Comparison of ENCODE assay signal across 13 cellular contexts in genomic region chr15:101189708-101190107, GRCh38.
DNase-seq lines count a peak whose midpoint lies in the region; ATAC-seq and TF ChIP-seq lines count a peak whose summit lies in the region.
"Had no signal": no experiment of that assay in that cellular context is flagged by ENCODE, and none has a peak within 500 bp of the region (broad histone marks: within the 10 kb centered on the region; RNA-seq: fewer than 3 reads in every experiment).

No MANE protein-coding gene starts in this region.

- H3K4me3 Mint-ChIP-seq in activated CD8-positive, alpha-beta memory T cell treated with anti-CD3 and anti-CD28 coated beads, Interleukin-2, amount 10 ng/mL, durations not matched to agents 7 days and 5 days = no peak overlapping the region
- no peak overlapping the region for H3K4me3 Mint-ChIP-seq in Caco-2 (ENCODE audit: unreplicated experiment)
- H3K4me3 Mint-ChIP-seq: activated naive CD4-positive, alpha-beta T cell treated with anti-CD3 and anti-CD28 coated beads for 36 hours had no signal

- intact Hi-C loops in lower lobe of right lung (cut with DNase I) (no loop called here), Caco-2 (cut with micrococcal nuclease; ENCODE audit: unreplicated experiment) (no loop called here), OCI-LY7 (cut with micrococcal nuclease; ENCODE audit: unreplicated experiment) (no loop called here)

- WGBS in suprapubic skin = 92% methylated on average over 15 of the region's 15 CpGs

- BruUV-seq in Caco-2 (replicated peaks; lab: Mats Ljungman, UMichigan) = no TSS peak
- BruUV-seq in OCI-LY7 (replicated peaks; lab: Mats Ljungman, UMichigan) = no TSS peak

- no peak overlapping the region for H3K4me2 ChIP-seq in OCI-LY7 (ENCODE audit: low read length)
- H3K4me2 ChIP-seq: A549 had no signal

- no peak for TF ChIP-seq EP300 in suprapubic skin (IDR thresholded peaks at IDR 0.05)

- no peaks in the 10 kb centered on the region; the same call in 1 of the 2 replicates for H4K20me1 ChIP-seq in OCI-LY7 (ENCODE audit: insufficient read depth, low read length)

- no peaks in the 10 kb centered on the region for H3K9me2 ChIP-seq in OCI-LY7 (ENCODE audit: insufficient read depth, low read length)

- H3K79me2 ChIP-seq in OCI-LY7 (ENCODE audit: insufficient read depth, low read depth, low read length) = no peaks in the 10 kb centered on the region

- no peak overlapping the region for H2AFZ ChIP-seq in OCI-LY7 (ENCODE audit: low read length)

- H3K36me3 Mint-ChIP-seq in activated CD8-positive, alpha-beta memory T cell treated with anti-CD3 and anti-CD28 coated beads, Interleukin-2, amount 10 ng/mL, durations not matched to agents 7 days and 5 days = peaks cover 28% of the 10 kb centered on the region
- H3K36me3 Mint-ChIP-seq in Caco-2 (ENCODE audit: insufficient read depth, unreplicated experiment) = peaks cover 5% of the 10 kb centered on the region

- H3K4me1 Mint-ChIP-seq in activated CD8-positive, alpha-beta memory T cell treated with anti-CD3 and anti-CD28 coated beads, Interleukin-2, amount 10 ng/mL, durations not matched to agents 7 days and 5 days = peaks cover 86% of the 10 kb centered on the region
- H3K4me1 Mint-ChIP-seq in Caco-2 (ENCODE audit: low read depth, unreplicated experiment) = peaks cover 7% of the 10 kb centered on the region

- H3K27me3 ChIP-seq in brain microvascular endothelial cell (replicated peaks) (no peaks in the 10 kb centered on the region), lower lobe of right lung (ENCODE audit: low read depth) (no peaks in the 10 kb centered on the region), suprapubic skin (no peaks in the 10 kb centered on the region), Caco-2 (replicated peaks; ENCODE audit: control insufficient read depth, insufficient read depth, low read length) (no peaks in the 10 kb centered on the region)

- no peak for ATAC-seq in activated CD8-positive, alpha-beta memory T cell treated with anti-CD3 and anti-CD28 coated beads, Interleukin-2, amount 10 ng/mL, durations not matched to agents 7 days and 5 days
- ATAC-seq in lower lobe of right lung = no peak
- no peak for ATAC-seq in HG03565 (IDR thresholded peaks at IDR 0.05; ENCODE audit: unreplicated experiment)
- ATAC-seq: A549 had no signal

- peak overlapping the region; percentile 99 for H3K27ac ChIP-seq in brain microvascular endothelial cell
- H3K27ac ChIP-seq in lower lobe of right lung = peak overlapping the region; percentile 70
- peak overlapping the region; percentile 70 for H3K27ac ChIP-seq in suprapubic skin
- H3K27ac ChIP-seq in OCI-LY7 (ENCODE audit: low read depth, low read length, poor library complexity, severe bottlenecking) = no peak overlapping the region
- H3K27ac ChIP-seq: A549 had no signal

- peak; percentile 46 for DNase-seq in activated CD8-positive, alpha-beta memory T cell treated with anti-CD3 and anti-CD28 coated beads for 24 hours
- DNase-seq in activated CD8-positive, alpha-beta memory T cell treated with anti-CD3 and anti-CD28 coated beads, Interleukin-2, amount 10 ng/mL, durations not matched to agents 7 days and 5 days = no peak
- DNase-seq in brain microvascular endothelial cell (no peak), lower lobe of right lung (no peak), suprapubic skin (ENCODE audit: low spot score in 2 of 2) (peak in 1 of 2 donors; percentile 56), Caco-2 (no peak), OCI-LY7 (ENCODE audit: low spot score) (no peak)
- DNase-seq: activated CD4-positive, CD25-positive, alpha-beta regulatory T cell; activated naive CD4-positive, alpha-beta T cell treated with anti-CD3 and anti-CD28 coated beads for 36 hours; NCI-H2227 treated with DMSO at 0.1 percent for 48 hours; stimulated activated CD4-positive, alpha-beta T cell treated with anti-CD3 and anti-CD28 coated beads, Interleukin-12 subunit alpha, Interleukin-12 subunit beta, amount 100 ng/mL, for 4 hours had no signal

- CTCF ChIA-PET in activated CD8-positive, alpha-beta memory T cell treated with anti-CD3 and anti-CD28 coated beads, Interleukin-2, amount 10 ng/mL, durations not matched to agents 7 days and 5 days (lab: Charles Lee) = interaction anchor here (1.4 to 1.9 kb wide), 4 partner anchors 15 to 99 kb away, joined by 3 to 5 read pairs (median 4); no protein-coding TSS in a partner anchor
- CTCF ChIA-PET in Caco-2 (lab: Charles Lee) = no interaction called here
- CTCF ChIA-PET in OCI-LY7 (lab: Charles Lee; ENCODE audit: unreplicated experiment) = no interaction called here

- no peak for TF ChIP-seq POLR2A in suprapubic skin (IDR thresholded peaks at IDR 0.05)

- no peak overlapping the region for H3K4me3 ChIP-seq in brain microvascular endothelial cell (ENCODE audit: low read depth, low read length)
- no peak overlapping the region for H3K4me3 ChIP-seq in lower lobe of right lung
- H3K4me3 ChIP-seq in suprapubic skin = no peak overlapping the region
- no peak overlapping the region for H3K4me3 ChIP-seq in Caco-2 (ENCODE audit: low read depth, low read length)
- no peak overlapping the region for H3K4me3 ChIP-seq in OCI-LY7 (ENCODE audit: low read depth, low read length, poor library complexity, severe bottlenecking)
- H3K4me3 ChIP-seq: A549 had no signal

- H3K36me3 ChIP-seq in brain microvascular endothelial cell (replicated peaks) = no peaks in the 10 kb centered on the region
- H3K36me3 ChIP-seq in lower lobe of right lung = no peaks in the 10 kb centered on the region
- no peaks in the 10 kb centered on the region for H3K36me3 ChIP-seq in suprapubic skin
- no peaks in the 10 kb centered on the region for H3K36me3 ChIP-seq in Caco-2 (ENCODE audit: control insufficient read depth, insufficient read depth, low read length)
- H3K36me3 ChIP-seq in OCI-LY7 (ENCODE audit: insufficient read depth, low read length) = no peaks in the 10 kb centered on the region

- H3K4me1 ChIP-seq in lower lobe of right lung (peaks cover 92% of the 10 kb centered on the region), suprapubic skin (peaks cover 94% of the 10 kb centered on the region), Caco-2 (no peaks in the 10 kb centered on the region), OCI-LY7 (ENCODE audit: insufficient read depth, low read length, poor library complexity, severe bottlenecking) (no peaks in the 10 kb centered on the region)

- H3K27ac Mint-ChIP-seq in activated CD8-positive, alpha-beta memory T cell treated with anti-CD3 and anti-CD28 coated beads, Interleukin-2, amount 10 ng/mL, durations not matched to agents 7 days and 5 days = no peak overlapping the region
- H3K27ac Mint-ChIP-seq in Caco-2 (ENCODE audit: unreplicated experiment) = no peak overlapping the region

- in situ Hi-C loops in brain microvascular endothelial cell (cut with HindIII; ENCODE audit: low pct_ligation_motif_present, low sequenced_read_pairs) = no loop called here

- POLR2A ChIA-PET in Caco-2 (lab: Charles Lee) (no interaction called here), OCI-LY7 (lab: Charles Lee) (interaction anchor here (0.5 to 0.6 kb wide), 3 partner anchors 11 to 56 kb away, joined by 3 to 4 read pairs (median 3); no protein-coding TSS in a partner anchor)

- TF ChIP-seq CTCF in brain microvascular endothelial cell (IDR thresholded peaks at IDR 0.05; ENCODE audit: low read depth, low read length, missing control alignments) (no peak), lower lobe of right lung (IDR thresholded peaks at IDR 0.05) (no peak), suprapubic skin (IDR thresholded peaks at IDR 0.05) (no peak), Caco-2 (IDR thresholded peaks at IDR 0.05; ENCODE audit: insufficient read depth in 1 of 2, low read depth in 1 of 2, low read length in 1 of 2, severe bottlenecking in 1 of 2, unreplicated experiment in 1 of 2) (no peak), OCI-LY7 (conservative IDR thresholded peaks at IDR 0.05; ENCODE audit: low read length) (no peak)

- no peaks in the 10 kb centered on the region for H3K27me3 Mint-ChIP-seq in activated CD8-positive, alpha-beta memory T cell treated with anti-CD3 and anti-CD28 coated beads, Interleukin-2, amount 10 ng/mL, durations not matched to agents 7 days and 5 days
- H3K27me3 Mint-ChIP-seq in Caco-2 (ENCODE audit: insufficient read depth, unreplicated experiment) = no peaks in the 10 kb centered on the region

- H3K9me3 ChIP-seq in lower lobe of right lung = no peaks in the 10 kb centered on the region
- no peaks in the 10 kb centered on the region for H3K9me3 ChIP-seq in suprapubic skin
- no peaks in the 10 kb centered on the region for H3K9me3 ChIP-seq in Caco-2
- H3K9me3 ChIP-seq in OCI-LY7 (ENCODE audit: low read length) = no peaks in the 10 kb centered on the region
- H3K9me3 ChIP-seq: A549 had no signal

- no peaks in the 10 kb centered on the region for H3K9me3 Mint-ChIP-seq in activated CD8-positive, alpha-beta memory T cell treated with anti-CD3 and anti-CD28 coated beads, Interleukin-2, amount 10 ng/mL, durations not matched to agents 7 days and 5 days (ENCODE audit: low read depth)
- no peaks in the 10 kb centered on the region for H3K9me3 Mint-ChIP-seq in Caco-2 (ENCODE audit: unreplicated experiment)
- H3K9me3 Mint-ChIP-seq: activated naive CD4-positive, alpha-beta T cell treated with anti-CD3 and anti-CD28 coated beads for 36 hours had no signal
